Comparison of ENCODE assay signal across 19 cellular contexts in the genomic region with DNA sequence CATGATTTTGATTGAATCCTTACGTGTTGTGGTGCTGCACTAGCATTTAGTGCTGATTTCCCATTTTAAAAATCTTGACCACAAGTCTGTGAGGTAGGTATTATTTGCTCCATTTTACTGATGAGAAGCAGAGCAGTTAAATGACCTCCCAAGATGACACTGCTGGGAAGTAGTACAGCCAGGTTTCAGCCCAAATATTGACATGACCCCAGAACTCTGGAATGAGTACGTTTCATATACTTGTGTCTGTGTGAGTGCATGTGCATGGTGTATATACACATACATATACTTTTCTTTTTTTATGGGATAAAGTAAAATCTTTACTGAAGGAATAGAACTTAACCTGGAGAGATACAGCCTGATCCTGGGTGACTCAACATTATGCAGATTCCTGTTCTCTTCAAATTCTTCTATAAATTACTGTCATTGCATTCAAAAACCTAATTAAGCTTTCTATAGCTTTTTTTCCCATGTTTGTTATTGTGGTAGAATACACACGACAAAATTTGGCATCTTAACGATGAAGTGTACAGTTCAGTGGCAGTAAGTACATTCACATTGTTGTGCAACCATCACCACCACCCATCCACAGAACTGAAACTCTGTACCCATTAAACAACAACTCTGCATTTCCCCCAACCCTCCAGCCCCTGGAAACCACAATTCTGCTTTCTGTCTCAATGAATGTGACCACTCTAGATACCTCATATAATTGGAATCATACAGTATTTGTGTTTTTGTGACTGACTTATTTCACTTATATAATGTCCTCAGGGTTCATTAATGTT.
"Had no signal": no experiment of that assay in that cellular context is flagged by ENCODE, and none has a peak within 500 bp of the region (broad histone marks: within the 10 kb centered on the region; RNA-seq: fewer than 3 reads in every experiment).

No MANE protein-coding gene starts in this region.

- H3K27me3 ChIP-seq: stomach, transverse colon had no signal

- DNase-seq: activated CD4-positive, alpha-beta T cell treated with anti-CD3 and anti-CD28 coated beads, Interleukin-2, amount 10 ng/mL, durations not matched to agents 24 days and 14 days; activated CD8-positive, alpha-beta memory T cell treated with anti-CD3 and anti-CD28 coated beads, Interleukin-2, amount 10 ng/mL, durations not matched to agents 7 days and 5 days; activated CD8-positive, alpha-beta T cell treated with anti-CD3 and anti-CD28 coated beads for 36 hours; activated effector memory CD4-positive, alpha-beta T cell treated with anti-CD3 and anti-CD28 coated beads, Interleukin-2, amount 50 U/mL, for 16 hours; activated naive CD4-positive, alpha-beta T cell treated with anti-CD3 and anti-CD28 coated beads, Interleukin-2, amount 50 U/mL, for 16 hours; activated T-cell treated with anti-CD3 and anti-CD28 coated beads for 4 hours; anterior cingulate cortex; kidney; naive thymus-derived CD4-positive, alpha-beta T cell; occipital lobe; small intestine; stimulated activated CD4-positive, alpha-beta T cell treated with anti-CD3 and anti-CD28 coated beads, Interleukin-2, amount 100 ng/mL, for 24 hours; stomach; transverse colon had no signal

- ATAC-seq: activated CD4-positive, CD25-positive, alpha-beta regulatory T cell treated with anti-CD3 and anti-CD28 coated beads, Interleukin-2, amount 50 U/mL, for 24 hours; activated CD8-positive, alpha-beta memory T cell treated with anti-CD3 and anti-CD28 coated beads, Interleukin-2, amount 10 ng/mL, durations not matched to agents 7 days and 5 days; activated CD8-positive, alpha-beta T cell treated with anti-CD3 and anti-CD28 coated beads for 36 hours; naive thymus-derived CD4-positive, alpha-beta T cell; sciatic nerve; stimulated activated memory B cell treated with anti-CD40 and anti-IgM and Interleukin-4, amounts not matched to agents 10 μg/mL and 1 μg/mL and 100 μg/mL, for 72 hours had no signal

- H3K4me1 ChIP-seq: stomach, transverse colon had no signal

- H3K4me3 ChIP-seq: lung, stomach, transverse colon had no signal

- H3K36me3 ChIP-seq: stomach, transverse colon had no signal

- H3K27ac ChIP-seq: stomach, transverse colon, VCaP had no signal
